ENCODE assay signal across 9 cellular contexts in genomic region chr19:40688987-40689338, GRCh38. TPM values are rescaled to one million over a fixed set of nuclear protein-coding genes. Genes with fewer than 3 reads are reported as not detected.
DNase-seq lines count a peak whose midpoint lies in the region; ATAC-seq and TF ChIP-seq lines count a peak whose summit lies in the region.
"Had no signal": no experiment of that assay in that cellular context is flagged by ENCODE, and none has a peak within 500 bp of the region (broad histone marks: within the 10 kb centered on the region; RNA-seq: fewer than 3 reads in every experiment).

No MANE protein-coding gene starts in this region.

- peaks cover 0 to 43% (median 20%) of the 10 kb centered on the region in 12 donors for H3K4me1 ChIP-seq in heart left ventricle
- peaks cover 27% of the 10 kb centered on the region for H3K4me1 ChIP-seq in muscle layer of colon (ENCODE audit: insufficient read depth, low read length)
- H3K4me1 ChIP-seq in aorta (ENCODE audit: control insufficient read depth in 1 of 2, insufficient read depth in 2 of 2, low read length in 2 of 2), result no peaks in the 10 kb centered on the region

- no peak for TF ChIP-seq CTCF in heart left ventricle (IDR thresholded peaks at IDR 0.05)
- no peak for TF ChIP-seq CTCF in dorsolateral prefrontal cortex (IDR thresholded peaks at IDR 0.05 in 54 of 56, conservative IDR thresholded peaks at IDR 0.05 in 2 of 56; ENCODE audit: low read depth in 1 of 56, partially characterized antibody in 56 of 56)

- ATAC-seq in heart left ventricle (no peak), left ventricle myocardium superior (no peak), aorta (ENCODE audit: low FRiP score) (no peak)

- H3K36me3 ChIP-seq in heart left ventricle (peaks cover 0 to 41% (median 25%) of the 10 kb centered on the region in 9 donors), muscle layer of colon (ENCODE audit: insufficient read depth, low read length) (peaks cover 35% of the 10 kb centered on the region), aorta (ENCODE audit: control insufficient read depth in 1 of 2, insufficient read depth in 2 of 2, low read length in 1 of 2) (peaks cover 0 to 10% of the 10 kb centered on the region in 2 donors)

- H3K9me3 ChIP-seq in heart left ventricle (no peaks in the 10 kb centered on the region), muscle layer of colon (ENCODE audit: low read length) (no peaks in the 10 kb centered on the region), aorta (ENCODE audit: control insufficient read depth, low read length) (no peaks in the 10 kb centered on the region)

- H3K4me3 ChIP-seq in heart left ventricle, result peak overlapping the region in 11 of 12 donors; percentile 59 to 93 (median 72)
- H3K4me3 ChIP-seq in dorsolateral prefrontal cortex, result peak overlapping the region; percentile 51 to 90 (median 75)
- H3K4me3 ChIP-seq in muscle layer of colon (ENCODE audit: low read depth in 1 of 2, low read length in 2 of 2), result peak overlapping the region; percentile 80 to 91
- peak overlapping the region; percentile 62 to 75 for H3K4me3 ChIP-seq in aorta (ENCODE audit: low read length in 2 of 2)

- WGBS in heart left ventricle, 4 donors, result 57 to 68% (median 62%) methylated on average over 4 of the region's 4 CpGs
- 7 to 8% methylated on average over 4 of the region's 4 CpGs for WGBS in aorta, 2 donors

- TF ChIP-seq POLR2A in heart left ventricle (IDR thresholded peaks at IDR 0.05), result no peak

- intact Hi-C loops in heart left ventricle (cut with DNase I) (no loop called here), left ventricle myocardium superior (cut with micrococcal nuclease) (no loop called here), dorsolateral prefrontal cortex (cut with DNase I) (no loop called here), aorta (cut with DNase I) (no loop called here)

- DNase-seq in heart left ventricle (peak in 1 of 5 donors; percentile 7), left ventricle myocardium superior (no peak), dorsolateral prefrontal cortex (no peak), aorta (no peak), germinal center (ENCODE audit: low spot score) (no peak), OCI-M1 (lab: John Stamatoyannopoulos, UW) (no peak)
- no peak for DNase-seq in activated CD8-positive, alpha-beta memory T cell treated with anti-CD3 and anti-CD28 coated beads, Interleukin-2, amount 50 U/mL, for 48 hours
- DNase-seq: stimulated activated CD4-positive, alpha-beta T cell treated with anti-CD3 and anti-CD28 coated beads, Interleukin-12 subunit alpha, Interleukin-12 subunit beta, amount 100 ng/mL, for 4 hours had no signal

- H3K27ac ChIP-seq in heart left ventricle (peak overlapping the region in 8 of 12 donors; percentile 82 to 94 (median 90)), dorsolateral prefrontal cortex (peak overlapping the region in 38 of 59 donors; percentile 4 to 93 (median 86)), muscle layer of colon (ENCODE audit: low read depth, low read length) (peak overlapping the region; percentile 92), aorta (ENCODE audit: low read depth in 1 of 2, low read length in 2 of 2) (no peak overlapping the region)

- peak overlapping the region; percentile 90 for H3K9ac ChIP-seq in muscle layer of colon (ENCODE audit: low read length)

- H3K27me3 ChIP-seq in heart left ventricle, result no peaks in the 10 kb centered on the region
- no peaks in the 10 kb centered on the region for H3K27me3 ChIP-seq in dorsolateral prefrontal cortex
- H3K27me3 ChIP-seq in muscle layer of colon (ENCODE audit: control insufficient read depth in 1 of 2, insufficient read depth in 2 of 2, low read length in 2 of 2), result no peaks in the 10 kb centered on the region
- no peaks in the 10 kb centered on the region for H3K27me3 ChIP-seq in aorta (ENCODE audit: control insufficient read depth in 1 of 2, insufficient read depth in 2 of 2, low read length in 1 of 2)

RNA-seq across cellular contexts. Expression of gene NUMBL, which starts 1.5 kb away (rescaled TPM):
- total RNA-seq in heart left ventricle (10 to 100 TPM in 5 of 9 donors, 1 to 10 TPM in 4; 7.3 to 29.1 (median 10.6) TPM), left ventricle myocardium superior (16.9 TPM), dorsolateral prefrontal cortex (100 to 1,000 TPM in 33 of 120 experiments, 10 to 100 TPM in 87; 35.4 to 140 (median 89.4) TPM), aorta (10 to 100 TPM; 51.7 to 95.4 TPM)
- polyA plus RNA-seq in heart left ventricle (10 to 100 TPM in 1 of 2 donors, 1 to 10 TPM in 1; 8.4 to 11.7 TPM), aorta (10 to 100 TPM in 1 of 2 donors, 1 to 10 TPM in 1; 9.8 to 70.2 TPM)

RNA-seq across cellular contexts. Expression of gene COQ8B, which starts 27.7 kb away (rescaled TPM):
- 10 to 100 TPM; 18.2 to 49.7 (median 27.8) TPM for total RNA-seq in heart left ventricle
- polyA plus RNA-seq in heart left ventricle, result 10 to 100 TPM; 25.1 to 38.3 TPM
- total RNA-seq in left ventricle myocardium superior, result 34.6 TPM
- total RNA-seq in dorsolateral prefrontal cortex, result 10 to 100 TPM; 22.8 to 64.2 (median 35.5) TPM
- 10 to 100 TPM; 26.2 to 39.3 TPM for total RNA-seq in aorta
- 10 to 100 TPM; 20.5 to 79.8 TPM for polyA plus RNA-seq in aorta

RNA-seq across cellular contexts. Expression of gene ITPKC, which starts 27.9 kb away (rescaled TPM):
- total RNA-seq in heart left ventricle (10 to 100 TPM in 3 of 9 donors, 1 to 10 TPM in 6; 6.9 to 27.3 (median 8.9) TPM), left ventricle myocardium superior (12.8 TPM), dorsolateral prefrontal cortex (10 to 100 TPM in 91 of 120 experiments, 1 to 10 TPM in 29; 6.6 to 73.8 (median 12.0) TPM), aorta (10 to 100 TPM; 23.9 to 25.7 TPM)
- polyA plus RNA-seq in heart left ventricle (10 to 100 TPM; 13.0 to 22.7 TPM), aorta (10 to 100 TPM; 11.1 to 13.8 TPM)

Comparison
In these comparisons a context has a peak if more than half of its experiments do, and no peak if none do; other contexts are left out.
1. H3K27ac ChIP-seq: peak in heart left ventricle (8 of 12), dorsolateral prefrontal cortex (38 of 59) and muscle layer of colon (single experiment); none in aorta (0 of 2).
2. Peak in every context shown above with its lines, with median percentiles within 50 percentile points of each other: H3K4me3 ChIP-seq.